ENCODE assay signal across 12 cellular contexts in the genomic region with DNA sequence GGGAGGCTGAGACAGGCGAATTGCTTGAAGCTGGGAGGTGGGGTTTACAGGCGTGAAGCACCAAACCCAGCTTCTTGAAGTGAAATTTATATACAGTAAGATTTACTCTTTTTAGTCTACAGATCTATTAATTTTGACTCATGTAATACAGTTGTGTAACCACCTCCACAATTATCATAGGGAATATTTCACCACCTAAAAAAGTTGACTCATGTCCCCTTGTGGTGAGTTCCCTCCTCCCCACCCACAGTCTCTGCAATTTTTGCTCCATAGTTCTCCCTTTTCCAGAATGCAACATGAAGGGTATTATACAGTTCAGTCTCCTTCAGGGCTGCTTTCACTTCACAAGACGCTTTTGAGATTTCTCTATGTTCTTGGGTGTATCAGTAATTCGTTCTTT.
DNase-seq lines count a peak whose midpoint lies in the region; TF ChIP-seq lines count a peak whose summit lies in the region.
"Had no signal": no experiment of that assay in that cellular context is flagged by ENCODE, and none has a peak within 500 bp of the region (broad histone marks: within the 10 kb centered on the region; RNA-seq: fewer than 3 reads in every experiment).

No MANE protein-coding gene starts in this region.

- peak overlapping the region; percentile 13 for H3K27ac Mint-ChIP-seq in activated T-cell treated with anti-CD3 and anti-CD28 coated beads, Interleukin-2, amount 50 U/mL, for 24 hours

- no peaks in the 10 kb centered on the region for H3K36me3 ChIP-seq in OCI-LY1 (ENCODE audit: insufficient read depth, low read length)

- peak overlapping the region; percentile 59 for H3K27ac ChIP-seq in OCI-LY1 (ENCODE audit: low read depth, low read length, poor library complexity, severe bottlenecking)

- H3K27me3 Mint-ChIP-seq in activated T-cell treated with anti-CD3 and anti-CD28 coated beads, Interleukin-2, amount 50 U/mL, for 24 hours = no peaks in the 10 kb centered on the region

- H3K4me3 ChIP-seq in OCI-LY1 (ENCODE audit: low read depth, low read length, poor library complexity, severe bottlenecking) = no peak overlapping the region

- H3K9me2 ChIP-seq in OCI-LY1 (ENCODE audit: low read depth, low read length) = no peaks in the 10 kb centered on the region

- H2AFZ ChIP-seq in OCI-LY1 (ENCODE audit: low read length) = no peak overlapping the region

- H3F3A ChIP-seq in OCI-LY1 (ENCODE audit: insufficient read depth, low read length) = no peaks in the 10 kb centered on the region

- H3K9ac ChIP-seq in OCI-LY1 (ENCODE audit: low read length) = no peak overlapping the region

- no peaks in the 10 kb centered on the region for H3K9me3 ChIP-seq in OCI-LY1 (ENCODE audit: low read length)

- peaks cover 39% of the 10 kb centered on the region for H3K4me1 ChIP-seq in OCI-LY1 (ENCODE audit: insufficient read depth, low read length, severe bottlenecking)

- TF ChIP-seq CTCF in OCI-LY1 (IDR thresholded peaks at IDR 0.05; ENCODE audit: low read length) = no peak

- no peak for DNase-seq in activated T-cell treated with anti-CD3 and anti-CD28 coated beads, Interleukin-2, amount 50 U/mL, for 24 hours
- no peak for DNase-seq in activated T-cell treated with anti-CD3 and anti-CD28 coated beads, Interleukin-2, amount 50 U/mL, for 48 hours
- peak; percentile 63 for DNase-seq in fibroblast of gingiva (ENCODE audit: low read depth)
- DNase-seq in stromal cell of bone marrow (ENCODE audit: low read depth) = peak; percentile 58
- no peak for DNase-seq in HuH-7.5 (ENCODE audit: low spot score)
- DNase-seq in amygdala (lab: John Stamatoyannopoulos, UW) = no peak
- DNase-seq in T-helper 1 cell = no peak
- DNase-seq: activated T-cell treated with anti-CD3 and anti-CD28 coated beads, Interleukin-2, amount 50 U/mL, for 1 hour; GOT3; immature natural killer cell; T1000 had no signal

- H3K36me3 Mint-ChIP-seq in activated T-cell treated with anti-CD3 and anti-CD28 coated beads, Interleukin-2, amount 50 U/mL, for 24 hours (ENCODE audit: low read depth) = no peaks in the 10 kb centered on the region
- H3K36me3 Mint-ChIP-seq: immature natural killer cell had no signal

- no peaks in the 10 kb centered on the region for H4K20me1 ChIP-seq in OCI-LY1 (ENCODE audit: insufficient read depth, low read length)

- peak overlapping the region; percentile 35; the same call in 1 of the 2 replicates for H3K4me2 ChIP-seq in OCI-LY1 (ENCODE audit: low read length)

- H3K79me2 ChIP-seq in OCI-LY1 (ENCODE audit: insufficient read depth, low read length) = no peaks in the 10 kb centered on the region

- H3K4me1 Mint-ChIP-seq in activated T-cell treated with anti-CD3 and anti-CD28 coated beads, Interleukin-2, amount 50 U/mL, for 24 hours (ENCODE audit: low read depth) = peaks cover 35% of the 10 kb centered on the region

- H3K4me3 Mint-ChIP-seq in activated T-cell treated with anti-CD3 and anti-CD28 coated beads, Interleukin-2, amount 50 U/mL, for 24 hours = no peak overlapping the region
- H3K4me3 Mint-ChIP-seq: immature natural killer cell had no signal

- H3K27me3 ChIP-seq in OCI-LY1 (ENCODE audit: insufficient read depth, low read length) = no peaks in the 10 kb centered on the region

- no peaks in the 10 kb centered on the region for H3K9me3 Mint-ChIP-seq in activated T-cell treated with anti-CD3 and anti-CD28 coated beads, Interleukin-2, amount 50 U/mL, for 24 hours
- H3K9me3 Mint-ChIP-seq: immature natural killer cell had no signal

Comparison
In these comparisons a context has a peak if more than half of its experiments do, and no peak if none do; other contexts are left out.
1. DNase-seq: peak in fibroblast of gingiva (single experiment) and stromal cell of bone marrow (single experiment); none in activated T-cell treated with anti-CD3 and anti-CD28 coated beads, Interleukin-2, amount 50 U/mL, for 24 hours (single experiment), activated T-cell treated with anti-CD3 and anti-CD28 coated beads, Interleukin-2, amount 50 U/mL, for 48 hours (0 of 2), HuH-7.5 (single experiment), amygdala (0 of 56) and T-helper 1 cell (0 of 5).